15 cellular contexts compared by ENCODE assay signal in the genomic region with DNA sequence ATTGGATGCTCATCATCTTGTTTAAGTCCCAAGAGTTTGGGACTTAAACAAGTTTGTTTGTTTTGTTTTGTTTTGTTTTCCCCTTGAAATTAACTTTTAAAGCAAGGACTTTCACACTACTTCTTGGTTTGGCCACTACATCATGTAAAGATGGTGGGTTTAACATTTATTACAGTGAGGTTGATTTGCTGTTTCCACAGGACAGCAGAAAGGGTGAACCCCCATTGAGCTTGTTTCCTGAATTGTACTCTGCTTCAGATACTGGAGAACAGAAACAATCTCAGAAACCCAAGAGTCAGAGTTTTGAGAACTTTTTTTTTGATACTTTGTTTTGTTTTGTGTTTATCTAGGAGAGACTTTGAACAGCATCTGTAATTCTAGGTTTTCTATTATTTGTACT. TPM values are rescaled to one million over a fixed set of nuclear protein-coding genes. Genes with fewer than 3 reads are reported as not detected.
"Had no signal": no experiment of that assay in that cellular context is flagged by ENCODE, and none has a peak within 500 bp of the region (broad histone marks: within the 10 kb centered on the region; RNA-seq: fewer than 3 reads in every experiment).

No MANE protein-coding gene starts in this region.

- H3K36me3 ChIP-seq: esophagus muscularis mucosa, tibial nerve, uterus had no signal

- H3K9me3 ChIP-seq: esophagus muscularis mucosa, tibial nerve, uterus had no signal

- H3K4me3 ChIP-seq: coronary artery, esophagus muscularis mucosa, tibial nerve, uterus had no signal

- H3K27me3 ChIP-seq: esophagus muscularis mucosa, tibial nerve, uterus had no signal

- DNase-seq: activated CD4-positive, alpha-beta T cell treated with anti-CD3 and anti-CD28 coated beads, Interleukin-2, amount 50 U/mL, for 48 hours; activated CD4-positive, CD25-positive, alpha-beta regulatory T cell treated with anti-CD3 and anti-CD28 coated beads, Interleukin-2, amount 50 U/mL, for 72 hours; activated gamma-delta T cell; activated T-cell treated with anti-CD3 and anti-CD28 coated beads, Interleukin-2, amount 50 U/mL, for 48 hours; islet precursor cell; stimulated activated CD4-positive, alpha-beta T cell treated with anti-CD3 and anti-CD28 coated beads, Interleukin-1b, Interleukin-23, amount 100 ng/mL, for 48 hours; T-helper 9 cell; uterus had no signal

- H3K27ac ChIP-seq: coronary artery, esophagus muscularis mucosa, tibial nerve, uterus had no signal

- H3K4me1 ChIP-seq: esophagus muscularis mucosa, tibial nerve, uterus had no signal

RNA-seq across cellular contexts. Expression of a gene that starts 6.7 kb away (rescaled TPM):
- total RNA-seq: cardiac septum, esophagus muscularis mucosa, lung microvascular endothelial cell, renal cortical epithelial cell, tibial nerve, uterus had no signal
- polyA plus RNA-seq: adipose tissue had no signal
